ENCODE assay signal across 9 cellular contexts in genomic region chr15:55916666-55917409, GRCh38.
DNase-seq lines count a peak whose midpoint lies in the region; ATAC-seq lines count a peak whose summit lies in the region.
"Had no signal": no experiment of that assay in that cellular context is flagged by ENCODE, and none has a peak within 500 bp of the region (broad histone marks: within the 10 kb centered on the region; RNA-seq: fewer than 3 reads in every experiment).

No MANE protein-coding gene starts in this region.

- ATAC-seq in activated CD4-positive, alpha-beta T cell treated with anti-CD3 and anti-CD28 coated beads for 36 hours, result peak; percentile 70
- ATAC-seq in left cardiac atrium, result peak; percentile 3 to 79

- no peak overlapping the region for H3K9ac ChIP-seq in stomach smooth muscle (ENCODE audit: low read length in 2 of 2)

- H3K36me3 ChIP-seq in stomach smooth muscle (ENCODE audit: control insufficient read depth in 2 of 2, insufficient read depth in 2 of 2, low read length in 2 of 2), result no peaks in the 10 kb centered on the region

- POLR2A ChIA-PET in activated CD4-positive, alpha-beta T cell treated with anti-CD3 and anti-CD28 coated beads for 36 hours (lab: Charles Lee), result no interaction called here

- peak overlapping the region; percentile 0 to 30 for H3K4me3 ChIP-seq in stomach smooth muscle (ENCODE audit: low read length in 2 of 2)

- no peaks in the 10 kb centered on the region for H3K36me3 Mint-ChIP-seq in activated CD4-positive, alpha-beta T cell treated with anti-CD3 and anti-CD28 coated beads for 36 hours (ENCODE audit: low read depth)

- no peaks in the 10 kb centered on the region for H3K27me3 Mint-ChIP-seq in activated CD4-positive, alpha-beta T cell treated with anti-CD3 and anti-CD28 coated beads for 36 hours

- no peaks in the 10 kb centered on the region for H3K27me3 ChIP-seq in stomach smooth muscle (ENCODE audit: control insufficient read depth in 1 of 2, insufficient read depth in 2 of 2, low read length in 2 of 2)

- no peak overlapping the region for H3K27ac Mint-ChIP-seq in activated CD4-positive, alpha-beta T cell treated with anti-CD3 and anti-CD28 coated beads for 36 hours

- CTCF ChIA-PET in activated CD4-positive, alpha-beta T cell treated with anti-CD3 and anti-CD28 coated beads for 36 hours (lab: Charles Lee), result interaction anchor here (0.6 to 1.5 kb wide), 7 partner anchors 16 to 1144 kb away, joined by 3 to 6 read pairs (median 4); no protein-coding TSS in a partner anchor

- no peaks in the 10 kb centered on the region for H3K9me3 ChIP-seq in stomach smooth muscle (ENCODE audit: control insufficient read depth in 2 of 2, low read length in 2 of 2)

- no peaks in the 10 kb centered on the region for H3K4me1 ChIP-seq in stomach smooth muscle (ENCODE audit: control insufficient read depth, insufficient read depth, low read length)

- H3K9me3 Mint-ChIP-seq in activated CD4-positive, alpha-beta T cell treated with anti-CD3 and anti-CD28 coated beads for 36 hours (ENCODE audit: low read depth), result no peaks in the 10 kb centered on the region

- DNase-seq in activated CD4-positive, alpha-beta T cell treated with anti-CD3 and anti-CD28 coated beads for 36 hours, result no peak
- no peak for DNase-seq in activated CD4-positive, alpha-beta T cell treated with anti-CD3 and anti-CD28 coated beads for 1 hour
- DNase-seq in amniotic epithelial cell (ENCODE audit: low read depth) (peak; percentile 68), left cardiac atrium (no peak), NCI-H2227 treated with DMSO at 0.1 percent for 48 hours (lab: John Stamatoyannopoulos, UW) (no peak), NCI-H82 treated with DMSO at 0.1 percent for 48 hours (lab: John Stamatoyannopoulos, UW; ENCODE audit: unreplicated experiment) (no peak), NCI-H1436 (lab: John Stamatoyannopoulos, UW) (no peak)
- DNase-seq: ACHN had no signal

- peaks cover 4% of the 10 kb centered on the region for H3K4me1 Mint-ChIP-seq in activated CD4-positive, alpha-beta T cell treated with anti-CD3 and anti-CD28 coated beads for 36 hours

- intact Hi-C loops in activated CD4-positive, alpha-beta T cell treated with anti-CD3 and anti-CD28 coated beads for 36 hours (cut with DNase I, micrococcal nuclease), result loop anchor here in 1 of 2 experiments (5.0 to 10.0 kb wide), 2 partner anchors 138 to 270 kb away; no protein-coding TSS in a partner anchor
- intact Hi-C loops in left cardiac atrium (cut with DNase I), result no loop called here

- no peak overlapping the region for H3K27ac ChIP-seq in stomach smooth muscle (ENCODE audit: low read length)

- H3K4me3 Mint-ChIP-seq in activated CD4-positive, alpha-beta T cell treated with anti-CD3 and anti-CD28 coated beads for 36 hours, result no peak overlapping the region
